Comparison of ENCODE assay signal across 12 cellular contexts in the genomic region with DNA sequence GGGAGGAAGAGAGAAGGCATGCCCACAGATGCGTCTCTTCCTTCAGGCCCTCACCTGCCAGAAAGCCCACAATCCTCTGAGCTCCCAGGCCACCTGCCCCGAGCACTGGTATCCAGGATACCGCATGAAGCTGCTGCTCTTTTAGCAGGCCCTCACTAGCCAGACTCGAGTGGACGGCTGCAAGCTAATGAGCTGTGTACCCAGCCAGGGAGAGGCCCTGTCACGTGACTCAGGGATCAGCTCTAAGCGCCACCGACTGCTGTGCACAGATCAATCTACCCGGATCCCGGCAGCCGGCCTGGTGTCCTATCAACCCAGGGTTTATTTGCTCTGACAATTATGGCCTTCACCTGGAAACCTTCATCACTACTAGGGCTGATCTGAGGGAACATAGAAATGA. TPM values are rescaled to one million over a fixed set of nuclear protein-coding genes. Genes with fewer than 3 reads are reported as not detected.
DNase-seq lines count a peak whose midpoint lies in the region; ATAC-seq and TF ChIP-seq lines count a peak whose summit lies in the region.
"Had no signal": no experiment of that assay in that cellular context is flagged by ENCODE, and none has a peak within 500 bp of the region (broad histone marks: within the 10 kb centered on the region; RNA-seq: fewer than 3 reads in every experiment).

No MANE protein-coding gene starts in this region.

- no peaks in the 10 kb centered on the region for H3K4me1 ChIP-seq in psoas muscle

- intact Hi-C loops in head of caudate nucleus (cut with DNase I) (no loop called here), psoas muscle (cut with DNase I) (no loop called here)

- peaks cover 0 to 66% of the 10 kb centered on the region in 2 donors for H3K36me3 ChIP-seq in psoas muscle (ENCODE audit: insufficient read depth in 1 of 2, low read depth in 1 of 2)
- H3K36me3 ChIP-seq: ovary had no signal

- H3K27ac ChIP-seq in psoas muscle, result no peak overlapping the region
- H3K27ac ChIP-seq: BLaER1, ovary had no signal

- H3K27me3 ChIP-seq in psoas muscle (ENCODE audit: insufficient read depth in 3 of 3, low read length in 2 of 3), result no peaks in the 10 kb centered on the region
- H3K27me3 ChIP-seq: BLaER1, ovary had no signal

- no peak for TF ChIP-seq CTCF in psoas muscle (IDR thresholded peaks at IDR 0.05)

- no peaks in the 10 kb centered on the region for H3K9me3 ChIP-seq in psoas muscle
- H3K9me3 ChIP-seq: ovary had no signal

- DNase-seq in NCI-H1105 treated with DMSO at 0.1 percent for 48 hours (lab: John Stamatoyannopoulos, UW), result peak; percentile 83
- DNase-seq in NCI-H2196 (lab: John Stamatoyannopoulos, UW; ENCODE audit: unreplicated experiment), result peak; percentile 71
- peak in 22 of 42 donors; percentile 16 to 57 (median 38) for DNase-seq in head of caudate nucleus
- DNase-seq in psoas muscle, result no peak
- no peak for DNase-seq in A172 (ENCODE audit: low spot score)
- DNase-seq: foreskin fibroblast, KBM-7, ovary had no signal

- no peak overlapping the region for H3K4me3 ChIP-seq in psoas muscle
- H3K4me3 ChIP-seq: BLaER1, ovary had no signal

- WGBS in psoas muscle, 3 donors, result 23 to 49% (median 33%) methylated on average over 10 to 11 of the region's 11 CpGs

- peak; percentile 39 to 77 (median 68) for ATAC-seq in psoas muscle
- ATAC-seq in GM19351 (IDR thresholded peaks at IDR 0.05; ENCODE audit: unreplicated experiment), result no peak
- no peak for ATAC-seq in GM18505 (IDR thresholded peaks at IDR 0.05; ENCODE audit: unreplicated experiment)
- ATAC-seq: HCT116 had no signal

- no peak for TF ChIP-seq POLR2A in GM18505 (IDR thresholded peaks at IDR 0.05; ENCODE audit: borderline replicate concordance, extremely low read depth, insufficient read depth, insufficient read length)

RNA-seq across cellular contexts. Expression of gene BCOR, which starts 39.0 kb away (rescaled TPM):
- total RNA-seq in psoas muscle, result 10 to 100 TPM; 18.3 to 24.3 (median 19.6) TPM
- 10 to 100 TPM in 2 of 3 donors, 1 to 10 TPM in 1; 6.4 to 14.2 (median 10.1) TPM for polyA plus RNA-seq in psoas muscle
- total RNA-seq in A172 (2014; rRNA removed; shearing (Covaris generic)), result 10.9 and 20.5 TPM in 2 replicates

Comparison
In these comparisons a context has a peak if more than half of its experiments do, and no peak if none do; other contexts are left out.
1. DNase-seq: peak in NCI-H1105 treated with DMSO at 0.1 percent for 48 hours (single experiment), NCI-H2196 (single experiment) and head of caudate nucleus (22 of 42); none in psoas muscle (0 of 2) and A172 (single experiment).
2. ATAC-seq: peak in psoas muscle (4 of 4); none in GM19351 (single experiment) and GM18505 (single experiment).